12 cellular contexts compared by ENCODE assay signal in the genomic region with DNA sequence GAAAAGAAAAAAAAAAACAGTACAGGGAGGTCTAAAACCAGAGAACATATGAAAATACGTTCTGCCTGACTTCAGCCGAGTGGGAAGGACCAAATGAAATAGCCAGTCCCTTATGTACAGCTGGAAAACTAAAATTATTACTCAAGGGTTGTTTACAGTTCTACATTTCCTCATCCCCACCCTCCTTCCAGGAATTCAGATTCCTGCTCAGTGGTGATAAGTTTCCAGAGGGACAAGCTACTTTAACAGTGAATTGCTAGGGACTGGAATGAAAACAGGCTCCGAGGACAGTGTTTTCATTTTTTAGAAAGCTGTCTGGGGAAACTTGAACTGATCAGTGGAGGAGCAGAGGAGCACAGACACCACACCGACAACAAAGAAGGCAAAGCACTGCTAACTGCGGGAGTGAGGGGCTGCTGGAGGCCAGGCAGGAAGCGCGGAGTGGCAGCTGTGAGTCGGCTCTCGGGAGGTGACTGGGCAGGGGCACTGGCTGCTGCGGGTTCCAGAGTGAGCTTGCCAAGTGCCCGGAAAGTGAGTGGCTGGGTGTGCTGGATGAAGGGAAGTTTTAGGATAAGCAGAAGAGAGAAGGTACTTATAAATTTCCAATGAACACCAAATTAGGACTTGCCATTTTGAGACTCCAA.
DNase-seq lines count a peak whose midpoint lies in the region; ATAC-seq and TF ChIP-seq lines count a peak whose summit lies in the region.
"Had no signal": no experiment of that assay in that cellular context is flagged by ENCODE, and none has a peak within 500 bp of the region (broad histone marks: within the 10 kb centered on the region; RNA-seq: fewer than 3 reads in every experiment).

No MANE protein-coding gene starts in this region.

- peaks cover 4% of the 10 kb centered on the region for H3K4me1 Mint-ChIP-seq in activated T-helper 17 cell treated with anti-CD3 and anti-CD28 coated beads, Interleukin-2, amount 50 U/mL, for 72 hours

- TF ChIP-seq CTCF in AG04450 (IDR thresholded peaks at IDR 0.05; ENCODE audit: low read depth, low read length) = no peak
- no peak for TF ChIP-seq CTCF in omental fat pad (IDR thresholded peaks at IDR 0.05)

- H3K4me3 Mint-ChIP-seq in activated T-helper 17 cell treated with anti-CD3 and anti-CD28 coated beads, Interleukin-2, amount 50 U/mL, for 72 hours = no peak overlapping the region

- DNase-seq in AG04450 (ENCODE audit: low read depth, low spot score) (peak; percentile 10), left cardiac atrium (no peak), omental fat pad (ENCODE audit: low spot score) (no peak), NCI-H1417 (lab: John Stamatoyannopoulos, UW) (no peak)
- DNase-seq in stimulated activated CD4-positive, alpha-beta T cell treated with anti-CD3 and anti-CD28 coated beads, Interleukin-4, amount 100 ng/mL, for 24 hours = no peak
- no peak for DNase-seq in effector memory CD4-positive, alpha-beta T cell
- DNase-seq: activated CD8-positive, alpha-beta memory T cell treated with anti-CD3 and anti-CD28 coated beads for 24 hours; effector CD4-positive, alpha-beta T cell; stimulated activated naive CD4-positive, alpha-beta T cell had no signal

- peak overlapping the region; percentile 59 for H3K27ac ChIP-seq in AG04450 (ENCODE audit: low read depth, low read length)
- H3K27ac ChIP-seq in effector memory CD4-positive, alpha-beta T cell (ENCODE audit: insufficient read depth, low read length, poor library complexity, severe bottlenecking) = no peak overlapping the region
- H3K27ac ChIP-seq: BLaER1 had no signal

- H3K9me3 ChIP-seq in AG04450 (ENCODE audit: control insufficient read depth, insufficient read depth, low read length) = no peaks in the 10 kb centered on the region
- no peaks in the 10 kb centered on the region for H3K9me3 ChIP-seq in effector memory CD4-positive, alpha-beta T cell (ENCODE audit: control insufficient read depth, low read length)
- H3K9me3 ChIP-seq: BLaER1 had no signal

- ATAC-seq in activated T-helper 17 cell treated with anti-CD3 and anti-CD28 coated beads, Interleukin-2, amount 50 U/mL, for 72 hours (replicated peaks) = no peak
- ATAC-seq in left cardiac atrium (peak; percentile 62 to 79), omental fat pad (ENCODE audit: low FRiP score) (peak; percentile 34), SK-N-SH treated with all-trans-retinoic acid at 6 μM for 48 hours (no peak)

- POLR2A ChIA-PET in AG04450 (lab: Yijun Ruan, JAX) = no interaction called here

- H3K4me3 ChIP-seq in AG04450 (ENCODE audit: low read depth, low read length) = no peak overlapping the region
- no peak overlapping the region for H3K4me3 ChIP-seq in effector memory CD4-positive, alpha-beta T cell (ENCODE audit: insufficient read depth, low read depth, low read length, poor library complexity, severe bottlenecking)
- H3K4me3 ChIP-seq: BLaER1 had no signal

- peaks cover 86% of the 10 kb centered on the region for H3K36me3 ChIP-seq in effector memory CD4-positive, alpha-beta T cell (ENCODE audit: control insufficient read depth, insufficient read depth, low read length)

- peaks cover 88% of the 10 kb centered on the region for H3K36me3 Mint-ChIP-seq in activated T-helper 17 cell treated with anti-CD3 and anti-CD28 coated beads, Interleukin-2, amount 50 U/mL, for 72 hours (ENCODE audit: low read depth)

- peak overlapping the region; percentile 77 for H3K27ac Mint-ChIP-seq in activated T-helper 17 cell treated with anti-CD3 and anti-CD28 coated beads, Interleukin-2, amount 50 U/mL, for 72 hours

- CTCF ChIA-PET in AG04450 (lab: Charles Lee) = interaction anchor here (0.7 kb wide), 1 partner anchor 37 kb away, joined by 3 read pairs; no protein-coding TSS in a partner anchor

- H3K27me3 Mint-ChIP-seq in activated T-helper 17 cell treated with anti-CD3 and anti-CD28 coated beads, Interleukin-2, amount 50 U/mL, for 72 hours = no peaks in the 10 kb centered on the region

- H3K4me1 ChIP-seq in effector memory CD4-positive, alpha-beta T cell (ENCODE audit: control insufficient read depth, insufficient read depth, low read length, poor library complexity, severe bottlenecking) = no peaks in the 10 kb centered on the region
- H3K4me1 ChIP-seq: BLaER1 had no signal

- intact Hi-C loops in left cardiac atrium (cut with DNase I) = loop anchor here in 1 of 2 donors (10.0 kb wide), 1 partner anchor 455 kb away; no protein-coding TSS in a partner anchor

- H3K9me3 Mint-ChIP-seq in activated T-helper 17 cell treated with anti-CD3 and anti-CD28 coated beads, Interleukin-2, amount 50 U/mL, for 72 hours = no peaks in the 10 kb centered on the region

- H3K27me3 ChIP-seq in AG04450 (ENCODE audit: control insufficient read depth, insufficient read depth, low read length) = no peaks in the 10 kb centered on the region
- no peaks in the 10 kb centered on the region for H3K27me3 ChIP-seq in effector memory CD4-positive, alpha-beta T cell (replicated peaks; ENCODE audit: control insufficient read depth, insufficient read depth, low read length, poor library complexity, severe bottlenecking)
- H3K27me3 ChIP-seq: BLaER1 had no signal

TF ChIP-seq in SK-N-SH treated with all-trans-retinoic acid at 6 μM for 48 hours, 23 proteins besides CTCF, POLR2A, EP300 and RAD21:
- TF ChIP-seq ZNF8 (CRISPR knock-in tag; IDR thresholded peaks at IDR 0.05) (no peak), TOX (CRISPR knock-in tag; IDR thresholded peaks at IDR 0.05; ENCODE audit: borderline replicate concordance) (no peak), CREB5 (CRISPR knock-in tag; IDR thresholded peaks at IDR 0.05; ENCODE audit: low read depth) (no peak), ESRRG (CRISPR knock-in tag; IDR thresholded peaks at IDR 0.05) (no peak), OSR1 (CRISPR knock-in tag; IDR thresholded peaks at IDR 0.05) (no peak), SNAI2 (CRISPR knock-in tag; IDR thresholded peaks at IDR 0.05) (no peak), TSHZ2 (CRISPR knock-in tag; IDR thresholded peaks at IDR 0.05) (no peak), ZNF565 (CRISPR knock-in tag; conservative IDR thresholded peaks at IDR 0.05; ENCODE audit: low read depth) (no peak), ZFP30 (CRISPR knock-in tag; IDR thresholded peaks at IDR 0.05) (no peak), ZFP3 (CRISPR knock-in tag; IDR thresholded peaks at IDR 0.05) (no peak), CSDC2 (CRISPR knock-in tag; IDR thresholded peaks at IDR 0.05) (no peak), BACH2 (CRISPR knock-in tag; IDR thresholded peaks at IDR 0.05; ENCODE audit: borderline replicate concordance) (no peak), ZC3H10 (CRISPR knock-in tag; IDR thresholded peaks at IDR 0.05) (no peak), TCF4 (CRISPR knock-in tag; IDR thresholded peaks at IDR 0.05; ENCODE audit: borderline replicate concordance) (no peak)
- TF ChIP-seq, protein P1, sequence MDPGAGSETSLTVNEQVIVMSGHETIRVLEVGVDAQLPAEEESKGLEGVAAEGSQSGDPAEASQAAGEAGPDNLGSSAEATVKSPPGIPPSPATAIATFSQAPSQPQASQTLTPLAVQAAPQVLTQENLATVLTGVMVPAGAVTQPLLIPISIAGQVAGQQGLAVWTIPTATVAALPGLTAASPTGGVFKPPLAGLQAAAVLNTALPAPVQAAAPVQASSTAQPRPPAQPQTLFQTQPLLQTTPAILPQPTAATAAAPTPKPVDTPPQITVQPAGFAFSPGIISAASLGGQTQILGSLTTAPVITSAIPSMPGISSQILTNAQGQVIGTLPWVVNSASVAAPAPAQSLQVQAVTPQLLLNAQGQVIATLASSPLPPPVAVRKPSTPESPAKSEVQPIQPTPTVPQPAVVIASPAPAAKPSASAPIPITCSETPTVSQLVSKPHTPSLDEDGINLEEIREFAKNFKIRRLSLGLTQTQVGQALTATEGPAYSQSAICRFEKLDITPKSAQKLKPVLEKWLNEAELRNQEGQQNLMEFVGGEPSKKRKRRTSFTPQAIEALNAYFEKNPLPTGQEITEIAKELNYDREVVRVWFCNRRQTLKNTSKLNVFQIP (CRISPR knock-in tag; IDR thresholded peaks at IDR 0.05; ENCODE audit: borderline replicate concordance, low read depth) = no peak

Comparison
In these comparisons a context has a peak if more than half of its experiments do, and no peak if none do; other contexts are left out.
1. ATAC-seq: peak in left cardiac atrium (2 of 2) and omental fat pad (single experiment); none in activated T-helper 17 cell treated with anti-CD3 and anti-CD28 coated beads, Interleukin-2, amount 50 U/mL, for 72 hours (single experiment) and SK-N-SH treated with all-trans-retinoic acid at 6 μM for 48 hours (single experiment).